27 cellular contexts compared by ENCODE assay signal in genomic region chr10:93269281-93269680, GRCh38.
"Had no signal": no experiment of that assay in that cellular context is flagged by ENCODE, and none has a peak within 500 bp of the region (broad histone marks: within the 10 kb centered on the region; RNA-seq: fewer than 3 reads in every experiment).

No MANE protein-coding gene starts in this region.

- H3K36me3 ChIP-seq: esophagus squamous epithelium, gastrocnemius medialis, heart right ventricle, left lung, lower lobe of right lung had no signal

- H3K27me3 Mint-ChIP-seq: naive thymus-derived CD4-positive, alpha-beta T cell had no signal

- H3K4me1 ChIP-seq: esophagus squamous epithelium, gastrocnemius medialis, heart right ventricle, left lung, lower lobe of right lung had no signal

- H3K4me3 Mint-ChIP-seq: naive thymus-derived CD4-positive, alpha-beta T cell; natural killer cell had no signal

- H3K9me3 Mint-ChIP-seq: natural killer cell had no signal

- H3K9me3 ChIP-seq: esophagus squamous epithelium, gastrocnemius medialis, lower lobe of right lung had no signal

- H3K27me3 ChIP-seq: esophagus squamous epithelium, gastrocnemius medialis, heart right ventricle, left lung had no signal

- DNase-seq: dermis blood vessel endothelial cell; dorsolateral prefrontal cortex; effector CD4-positive, alpha-beta T cell; effector memory CD4-positive, alpha-beta T cell; erythroblast; esophagus squamous epithelium; foreskin fibroblast; foreskin melanocyte; gastrocnemius medialis; glutamatergic neuron; head of caudate nucleus; heart right ventricle; hippocampal formation; left cardiac atrium; left lung; left ventricle myocardium superior; lower lobe of right lung; mesenchymal stem cell; midbrain; naive thymus-derived CD4-positive, alpha-beta T cell; natural killer cell had no signal

- H3K4me3 ChIP-seq: coronary artery, dorsolateral prefrontal cortex, esophagus squamous epithelium, gastrocnemius medialis, heart right ventricle, left lung, lower lobe of right lung had no signal

- H3K27ac Mint-ChIP-seq: naive thymus-derived CD4-positive, alpha-beta T cell; natural killer cell had no signal

- H3K27ac ChIP-seq: coronary artery, dorsolateral prefrontal cortex, epithelial cell of prostate, esophagus squamous epithelium, gastrocnemius medialis, heart right ventricle, left lung, lower lobe of right lung had no signal

- ATAC-seq: esophagus mucosa; gastrocnemius medialis; heart right ventricle; left cardiac atrium; left lung; left ventricle myocardium superior; lower lobe of right lung; naive thymus-derived CD4-positive, alpha-beta T cell; natural killer cell had no signal

- FAIRE-seq: endometrium, islet of Langerhans, keratinocyte had no signal

- H3K36me3 Mint-ChIP-seq: natural killer cell had no signal
